In the genomic region with DNA sequence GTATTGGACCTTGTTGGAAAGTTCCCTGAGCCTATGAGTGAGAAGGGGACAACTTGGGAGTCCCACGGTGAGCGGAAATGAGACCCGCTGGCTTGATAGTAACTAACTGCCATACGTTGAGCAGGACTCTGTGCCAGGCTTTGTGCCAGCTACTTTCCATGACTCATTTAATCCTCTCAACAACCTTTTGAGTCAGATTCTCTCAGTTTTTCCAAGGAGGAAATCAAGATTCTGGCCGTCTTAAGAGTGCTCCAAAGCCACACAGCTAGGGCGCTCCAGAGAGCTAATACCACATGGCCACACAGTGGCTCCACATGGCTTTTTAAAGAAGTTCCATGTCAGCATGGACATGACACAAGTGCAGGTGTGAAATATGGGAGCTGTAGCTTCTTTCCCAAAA, we compare ENCODE assay signal across 18 cellular contexts. TPM values are rescaled to one million over a fixed set of nuclear protein-coding genes. Genes with fewer than 3 reads are reported as not detected.
DNase-seq lines count a peak whose midpoint lies in the region; ATAC-seq, FAIRE-seq and TF ChIP-seq lines count a peak whose summit lies in the region.
"Had no signal": no experiment of that assay in that cellular context is flagged by ENCODE, and none has a peak within 500 bp of the region (broad histone marks: within the 10 kb centered on the region; RNA-seq: fewer than 3 reads in every experiment).

No MANE protein-coding gene starts in this region.

- FAIRE-seq in astrocyte (lab: Jason Lieb, UNC): no peak
- no peak for FAIRE-seq in GM12892 (lab: Jason Lieb, UNC)
- FAIRE-seq: GM19239 had no signal

- H3K36me3 ChIP-seq in GM23248 (ENCODE audit: low read depth) (no peaks in the 10 kb centered on the region), astrocyte (ENCODE audit: insufficient read depth, low read length) (peaks cover 3% of the 10 kb centered on the region)
- H3K36me3 ChIP-seq: neutrophil had no signal

- H3K4me3 ChIP-seq in GM23248: no peak overlapping the region
- no peak overlapping the region for H3K4me3 ChIP-seq in astrocyte (ENCODE audit: insufficient read depth, low read depth, low read length)
- H3K4me3 ChIP-seq: esophagus squamous epithelium had no signal

- H3K4me1 Mint-ChIP-seq in activated CD8-positive, alpha-beta T cell treated with anti-CD3 and anti-CD28 coated beads for 36 hours (ENCODE audit: low read depth): peaks cover 8% of the 10 kb centered on the region
- H3K4me1 Mint-ChIP-seq in activated CD8-positive, alpha-beta T cell treated with anti-CD3 and anti-CD28 coated beads, Interleukin-2, amount 10 ng/mL, durations not matched to agents 7 days and 5 days (ENCODE audit: low read depth): peaks cover 18% of the 10 kb centered on the region
- H3K4me1 Mint-ChIP-seq in astrocyte (ENCODE audit: low read depth, unreplicated experiment): no peaks in the 10 kb centered on the region
- no peaks in the 10 kb centered on the region for H3K4me1 Mint-ChIP-seq in CD4-positive, alpha-beta T cell (ENCODE audit: low read depth)
- H3K4me1 Mint-ChIP-seq: memory B cell had no signal

- H3K27me3 ChIP-seq in GM23248 (replicated peaks; ENCODE audit: insufficient read depth) (no peaks in the 10 kb centered on the region), astrocyte (ENCODE audit: insufficient read depth, low read length) (no peaks in the 10 kb centered on the region)
- H3K27me3 ChIP-seq in CD4-positive, alpha-beta T cell (ENCODE audit: control insufficient read depth, insufficient read depth, low read length): no peaks in the 10 kb centered on the region
- H3K27me3 ChIP-seq: esophagus squamous epithelium, neutrophil had no signal

- ATAC-seq in activated CD8-positive, alpha-beta T cell treated with anti-CD3 and anti-CD28 coated beads for 36 hours: no peak
- ATAC-seq in activated CD8-positive, alpha-beta T cell treated with anti-CD3 and anti-CD28 coated beads, Interleukin-2, amount 10 ng/mL, durations not matched to agents 7 days and 5 days: no peak
- ATAC-seq in CD4-positive, alpha-beta T cell (ENCODE audit: poor library complexity): no peak

- H3K4me2 ChIP-seq in GM23248 (ENCODE audit: unreplicated experiment) (no peak overlapping the region), astrocyte (ENCODE audit: low read length) (no peak overlapping the region)

- H3K9me2 ChIP-seq in GM23248 (ENCODE audit: insufficient read depth): no peaks in the 10 kb centered on the region

- intact Hi-C loops in activated CD8-positive, alpha-beta T cell treated with anti-CD3 and anti-CD28 coated beads for 36 hours (cut with micrococcal nuclease): no loop called here
- intact Hi-C loops in CD4-positive, alpha-beta T cell (cut with DNase I, micrococcal nuclease): no loop called here

- peaks cover 7% of the 10 kb centered on the region for H3K9me3 Mint-ChIP-seq in activated CD8-positive, alpha-beta T cell treated with anti-CD3 and anti-CD28 coated beads for 36 hours
- no peaks in the 10 kb centered on the region for H3K9me3 Mint-ChIP-seq in activated CD8-positive, alpha-beta T cell treated with anti-CD3 and anti-CD28 coated beads, Interleukin-2, amount 10 ng/mL, durations not matched to agents 7 days and 5 days (ENCODE audit: insufficient read depth)
- no peaks in the 10 kb centered on the region for H3K9me3 Mint-ChIP-seq in astrocyte (ENCODE audit: unreplicated experiment)
- peaks cover 4% of the 10 kb centered on the region for H3K9me3 Mint-ChIP-seq in CD4-positive, alpha-beta T cell
- H3K9me3 Mint-ChIP-seq: memory B cell had no signal

- H3K9me3 ChIP-seq in GM23248 (ENCODE audit: low read depth) (no peaks in the 10 kb centered on the region), astrocyte (ENCODE audit: insufficient read depth, low read depth, low read length) (no peaks in the 10 kb centered on the region)
- H3K9me3 ChIP-seq in CD4-positive, alpha-beta T cell (ENCODE audit: control insufficient read depth, low read length): no peaks in the 10 kb centered on the region
- H3K9me3 ChIP-seq: esophagus squamous epithelium, neutrophil had no signal

- 77 to 81% methylated on average over 6 of the region's 6 CpGs for WGBS in GM23248 (ENCODE audit: low coverage in 1 of 2, low lambda C conversion rate in 2 of 2, missing lambda C conversion rate in 2 of 2), 2 experiments

- in situ Hi-C loops in GM23248 (cut with MboI): loop anchor here (25.0 kb wide), 1 partner anchor 261 kb away; no protein-coding TSS in a partner anchor

- no peaks in the 10 kb centered on the region for H3K79me2 ChIP-seq in GM23248 (ENCODE audit: insufficient read depth)
- no peaks in the 10 kb centered on the region for H3K79me2 ChIP-seq in astrocyte (ENCODE audit: insufficient read depth, low read length)

- POLR2A ChIA-PET in activated CD8-positive, alpha-beta T cell treated with anti-CD3 and anti-CD28 coated beads for 36 hours (lab: Charles Lee): no interaction called here
- POLR2A ChIA-PET in activated CD8-positive, alpha-beta T cell treated with anti-CD3 and anti-CD28 coated beads, Interleukin-2, amount 10 ng/mL, durations not matched to agents 7 days and 5 days (lab: Charles Lee): interaction anchor here (0.7 kb wide), 1 partner anchor 50 kb away, joined by 3 read pairs; no protein-coding TSS in a partner anchor
- POLR2A ChIA-PET in CD4-positive, alpha-beta T cell (lab: Charles Lee): interaction anchor here (0.6 kb wide), 1 partner anchor 46 kb away, joined by 3 read pairs; no protein-coding TSS in a partner anchor

- H3K27ac Mint-ChIP-seq in activated CD8-positive, alpha-beta T cell treated with anti-CD3 and anti-CD28 coated beads for 36 hours: no peak overlapping the region
- no peak overlapping the region for H3K27ac Mint-ChIP-seq in activated CD8-positive, alpha-beta T cell treated with anti-CD3 and anti-CD28 coated beads, Interleukin-2, amount 10 ng/mL, durations not matched to agents 7 days and 5 days
- H3K27ac Mint-ChIP-seq in astrocyte (ENCODE audit: unreplicated experiment): no peak overlapping the region
- H3K27ac Mint-ChIP-seq in CD4-positive, alpha-beta T cell: no peak overlapping the region
- H3K27ac Mint-ChIP-seq: memory B cell had no signal

- TF ChIP-seq POLR2A in GM12892 (IDR thresholded peaks at IDR 0.05; ENCODE audit: low read depth, low read length): no peak

- no peak overlapping the region for H3K9ac ChIP-seq in GM23248
- no peak overlapping the region for H3K9ac ChIP-seq in astrocyte (ENCODE audit: low read length)

- H3F3A ChIP-seq in GM23248 (ENCODE audit: insufficient read depth): 0 out of 2 replicates have a peak, but pooled peaks cover 9% of the 10 kb centered on the region

- H2AFZ ChIP-seq in GM23248: no peak overlapping the region
- H2AFZ ChIP-seq in astrocyte (ENCODE audit: low read depth, low read length): no peak overlapping the region

- H4K20me1 ChIP-seq in GM23248 (ENCODE audit: insufficient read depth): no peaks in the 10 kb centered on the region
- H4K20me1 ChIP-seq in astrocyte (ENCODE audit: insufficient read depth, low read length): no peaks in the 10 kb centered on the region

- peaks cover 23% of the 10 kb centered on the region for H3K36me3 Mint-ChIP-seq in activated CD8-positive, alpha-beta T cell treated with anti-CD3 and anti-CD28 coated beads for 36 hours (ENCODE audit: low read depth)
- H3K36me3 Mint-ChIP-seq in activated CD8-positive, alpha-beta T cell treated with anti-CD3 and anti-CD28 coated beads, Interleukin-2, amount 10 ng/mL, durations not matched to agents 7 days and 5 days (ENCODE audit: low read depth): peaks cover 30% of the 10 kb centered on the region
- peaks cover 45% of the 10 kb centered on the region for H3K36me3 Mint-ChIP-seq in astrocyte (ENCODE audit: low read depth, unreplicated experiment)
- H3K36me3 Mint-ChIP-seq in CD4-positive, alpha-beta T cell (ENCODE audit: low read depth): peaks cover 38% of the 10 kb centered on the region

- no peak overlapping the region for H3K27ac ChIP-seq in GM23248
- H3K27ac ChIP-seq in astrocyte (ENCODE audit: low read depth, low read length): no peak overlapping the region
- no peak overlapping the region for H3K27ac ChIP-seq in CD4-positive, alpha-beta T cell (ENCODE audit: low read depth, low read length)
- H3K27ac ChIP-seq: esophagus squamous epithelium had no signal

- peak; percentile 10 for DNase-seq in activated CD8-positive, alpha-beta T cell treated with anti-CD3 and anti-CD28 coated beads for 36 hours
- no peak for DNase-seq in activated CD8-positive, alpha-beta T cell treated with anti-CD3 and anti-CD28 coated beads, Interleukin-2, amount 10 ng/mL, durations not matched to agents 7 days and 5 days
- DNase-seq in GM23248: peak; percentile 40
- peak; percentile 47 for DNase-seq in astrocyte (ENCODE audit: low read depth)
- peak; percentile 14 for DNase-seq in glomerular endothelial cell (ENCODE audit: extremely low read depth, low read depth, low spot score)
- no peak for DNase-seq in activated gamma-delta T cell (lab: John Stamatoyannopoulos, UW)
- no peak for DNase-seq in CD4-positive, alpha-beta T cell
- DNase-seq in GM12892 (ENCODE audit: insufficient read length): no peak
- DNase-seq: ACHN; activated CD8-positive, alpha-beta memory T cell treated with anti-CD3 and anti-CD28 coated beads, Interleukin-2, amount 50 U/mL, for 4 hours; cortex of kidney; esophagus squamous epithelium; GF-D8; NCI-H1105; stimulated activated naive CD4-positive, alpha-beta T cell had no signal

- TF ChIP-seq CTCF in activated CD8-positive, alpha-beta T cell treated with anti-CD3 and anti-CD28 coated beads for 36 hours (IDR thresholded peaks at IDR 0.05): no peak
- TF ChIP-seq CTCF in astrocyte (IDR thresholded peaks at IDR 0.05; ENCODE audit: insufficient read depth, low read depth, low read length): no peak
- no peak for TF ChIP-seq CTCF in CD4-positive, alpha-beta T cell (IDR thresholded peaks at IDR 0.05)

- no peaks in the 10 kb centered on the region for H3K27me3 Mint-ChIP-seq in activated CD8-positive, alpha-beta T cell treated with anti-CD3 and anti-CD28 coated beads for 36 hours
- no peaks in the 10 kb centered on the region for H3K27me3 Mint-ChIP-seq in activated CD8-positive, alpha-beta T cell treated with anti-CD3 and anti-CD28 coated beads, Interleukin-2, amount 10 ng/mL, durations not matched to agents 7 days and 5 days (ENCODE audit: low read depth)
- H3K27me3 Mint-ChIP-seq in astrocyte (ENCODE audit: low read depth, unreplicated experiment): no peaks in the 10 kb centered on the region
- no peaks in the 10 kb centered on the region for H3K27me3 Mint-ChIP-seq in CD4-positive, alpha-beta T cell
- H3K27me3 Mint-ChIP-seq: memory B cell had no signal

- CTCF ChIA-PET in activated CD8-positive, alpha-beta T cell treated with anti-CD3 and anti-CD28 coated beads for 36 hours (lab: Charles Lee): interaction anchor here (1.1 to 1.5 kb wide), 3 partner anchors 10 to 147 kb away, joined by 3 to 6 read pairs (median 3); no protein-coding TSS in a partner anchor
- CTCF ChIA-PET in activated CD8-positive, alpha-beta T cell treated with anti-CD3 and anti-CD28 coated beads, Interleukin-2, amount 10 ng/mL, durations not matched to agents 7 days and 5 days (lab: Charles Lee): interaction anchor here (1.2 to 1.4 kb wide), 2 partner anchors 9 to 147 kb away, joined by 3 to 5 read pairs; no protein-coding TSS in a partner anchor
- CTCF ChIA-PET in CD4-positive, alpha-beta T cell (lab: Charles Lee): no interaction called here

- H3K4me1 ChIP-seq in GM23248 (ENCODE audit: insufficient read depth) (no peaks in the 10 kb centered on the region), astrocyte (ENCODE audit: insufficient read depth, low read length) (no peaks in the 10 kb centered on the region)
- H3K4me1 ChIP-seq: esophagus squamous epithelium had no signal

- no peak overlapping the region for H3K4me3 Mint-ChIP-seq in activated CD8-positive, alpha-beta T cell treated with anti-CD3 and anti-CD28 coated beads for 36 hours
- H3K4me3 Mint-ChIP-seq in activated CD8-positive, alpha-beta T cell treated with anti-CD3 and anti-CD28 coated beads, Interleukin-2, amount 10 ng/mL, durations not matched to agents 7 days and 5 days: no peak overlapping the region
- no peak overlapping the region for H3K4me3 Mint-ChIP-seq in astrocyte (ENCODE audit: unreplicated experiment)
- no peak overlapping the region for H3K4me3 Mint-ChIP-seq in CD4-positive, alpha-beta T cell
- H3K4me3 Mint-ChIP-seq: memory B cell had no signal

RNA-seq across cellular contexts. Expression of a gene that starts 55.7 kb away (rescaled TPM):
- 10 to 100 TPM; 11.5 to 12.5 TPM for total RNA-seq in activated CD8-positive, alpha-beta T cell treated with anti-CD3 and anti-CD28 coated beads for 36 hours
- total RNA-seq in activated CD8-positive, alpha-beta T cell treated with anti-CD3 and anti-CD28 coated beads, Interleukin-2, amount 10 ng/mL, durations not matched to agents 7 days and 5 days: 10 to 100 TPM; 22.3 to 25.2 TPM
- 8.6 and 11.1 TPM in 2 replicates for total RNA-seq in GM23248 (2014; rRNA removed; shearing (Covaris generic))
- 4.4 and 5.9 TPM in 2 replicates for polyA plus RNA-seq in GM23248 (2016; fragmentation: Nextera tagmentation; extraction: Ambion mirVana)
- total RNA-seq in astrocyte: 9.3 and 9.7 TPM in 2 replicates
- 24.6 and 41.0 TPM in 2 replicates for total RNA-seq in glomerular endothelial cell
- total RNA-seq in CD4-positive, alpha-beta T cell: 10 to 100 TPM; 11.6 to 12.6 TPM
- 5.0 TPM for polyA plus RNA-seq in GM12892 (2012; ENCODE audit: missing spikeins)

Comparison
In these comparisons a context has a peak if more than half of its experiments do, and no peak if none do; other contexts are left out.
1. DNase-seq: peak in activated CD8-positive, alpha-beta T cell treated with anti-CD3 and anti-CD28 coated beads for 36 hours (single experiment), GM23248 (single experiment), astrocyte (single experiment) and glomerular endothelial cell (single experiment); none in activated CD8-positive, alpha-beta T cell treated with anti-CD3 and anti-CD28 coated beads, Interleukin-2, amount 10 ng/mL, durations not matched to agents 7 days and 5 days (single experiment), activated gamma-delta T cell (single experiment), CD4-positive, alpha-beta T cell (0 of 10) and GM12892 (single experiment).